12 cellular contexts compared by ENCODE assay signal in the genomic region with DNA sequence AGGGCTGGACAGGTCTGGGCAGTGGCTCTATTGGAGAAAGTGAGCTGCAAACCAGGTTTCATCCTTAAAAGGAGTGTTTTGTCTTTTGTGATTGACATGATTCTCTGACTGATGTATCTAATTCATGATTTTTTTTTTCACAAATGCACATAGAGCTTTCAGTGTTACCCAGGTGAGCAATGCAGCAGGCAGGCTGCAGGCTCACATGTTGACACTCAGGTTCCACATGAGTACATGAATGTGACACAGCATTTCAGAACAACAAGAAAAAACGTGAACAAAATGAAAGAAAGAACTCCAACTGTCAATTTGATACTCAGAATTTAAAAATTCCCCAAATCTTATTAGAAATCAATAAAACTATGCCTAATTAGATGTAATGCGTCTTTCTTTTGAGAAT.
DNase-seq lines count a peak whose midpoint lies in the region; ATAC-seq and TF ChIP-seq lines count a peak whose summit lies in the region.
"Had no signal": no experiment of that assay in that cellular context is flagged by ENCODE, and none has a peak within 500 bp of the region (broad histone marks: within the 10 kb centered on the region; RNA-seq: fewer than 3 reads in every experiment).

No MANE protein-coding gene starts in this region.

- H3K4me1 Mint-ChIP-seq in glutamatergic neuron (ENCODE audit: low read depth, unreplicated experiment): peaks cover 29% of the 10 kb centered on the region

- H3K9me3 ChIP-seq in BE2C (no peaks in the 10 kb centered on the region), RWPE2 (ENCODE audit: severe bottlenecking) (no peaks in the 10 kb centered on the region)

- peak overlapping the region; percentile 26 for H3K4me3 Mint-ChIP-seq in glutamatergic neuron (ENCODE audit: unreplicated experiment)

- H3K36me3 ChIP-seq in BE2C (no peaks in the 10 kb centered on the region), RWPE2 (ENCODE audit: low read depth) (no peaks in the 10 kb centered on the region)

- H3K36me3 Mint-ChIP-seq in glutamatergic neuron (ENCODE audit: unreplicated experiment): no peaks in the 10 kb centered on the region

- H3K4me1 ChIP-seq in BE2C (peaks cover 34% of the 10 kb centered on the region), RWPE2 (ENCODE audit: insufficient read depth, poor library complexity, severe bottlenecking) (peaks cover 8% of the 10 kb centered on the region)

- peaks cover 22% of the 10 kb centered on the region for H3K9me3 Mint-ChIP-seq in glutamatergic neuron (ENCODE audit: unreplicated experiment)

- H3K27me3 Mint-ChIP-seq in glutamatergic neuron (ENCODE audit: unreplicated experiment): peaks cover 9% of the 10 kb centered on the region

- no peaks in the 10 kb centered on the region for H3K27me3 ChIP-seq in BE2C
- no peaks in the 10 kb centered on the region for H3K27me3 ChIP-seq in RWPE2 (ENCODE audit: insufficient read depth, poor library complexity, severe bottlenecking)

- H3K27ac ChIP-seq in RWPE2 (ENCODE audit: poor library complexity, severe bottlenecking) (no peak overlapping the region), substantia nigra (ENCODE audit: low read depth, low read length, poor library complexity, severe bottlenecking) (no peak overlapping the region)
- H3K27ac ChIP-seq: C4-2B had no signal

- ATAC-seq in GM18508 (IDR thresholded peaks at IDR 0.05; ENCODE audit: insufficient read depth, unreplicated experiment) (peak; percentile 23), RWPE2 (ENCODE audit: low read depth) (peak; percentile 21; the same call in 1 of the 3 replicates), HG03108 (IDR thresholded peaks at IDR 0.05; ENCODE audit: unreplicated experiment) (no peak)

- H3K4me3 ChIP-seq in BE2C (ENCODE audit: low read depth, low read length) (peak overlapping the region; percentile 18), RWPE2 (ENCODE audit: severe bottlenecking) (no peak overlapping the region)

- DNase-seq in BE2C: peak; percentile 33
- no peak for DNase-seq in RWPE2 (ENCODE audit: low spot score)
- DNase-seq in glutamatergic neuron: no peak
- no peak for DNase-seq in SIG-M5 (lab: John Stamatoyannopoulos, UW)
- DNase-seq in substantia nigra (lab: John Stamatoyannopoulos, UW): no peak
- no peak for DNase-seq in stimulated activated CD4-positive, alpha-beta T cell treated with anti-CD3 and anti-CD28 coated beads, Interleukin-4, amount 100 ng/mL, for 4 hours
- DNase-seq: activated effector memory CD4-positive, alpha-beta T cell treated with Interleukin-2 at 50 U/mL for 16 hours; GF-D8; NCI-H2081 had no signal

- no peak overlapping the region for H3K27ac Mint-ChIP-seq in glutamatergic neuron (ENCODE audit: unreplicated experiment)

- TF ChIP-seq CTCF in BE2C (IDR thresholded peaks at IDR 0.05; ENCODE audit: low read depth, low read length) (no peak), RWPE2 (IDR thresholded peaks at IDR 0.05; ENCODE audit: poor library complexity, severe bottlenecking) (no peak), glutamatergic neuron (IDR thresholded peaks at IDR 0.05; ENCODE audit: partially characterized antibody, unreplicated experiment) (no peak)
